1 cellular context compared by ENCODE assay signal in genomic region chr9:105024529-105024928, GRCh38.
TF ChIP-seq lines count a peak whose summit lies in the region.

No MANE protein-coding gene starts in this region.

TF ChIP-seq in GM23338, 12 proteins besides CTCF, POLR2A, EP300 and RAD21 (continued from another document):
- TF ChIP-seq REST (IDR thresholded peaks at IDR 0.05; ENCODE audit: unreplicated experiment) (no peak), POLR2AphosphoS5 (IDR thresholded peaks at IDR 0.05; ENCODE audit: low read depth) (no peak), NANOG (IDR thresholded peaks at IDR 0.05; ENCODE audit: borderline replicate concordance) (no peak)
- TF ChIP-seq, protein P1, sequence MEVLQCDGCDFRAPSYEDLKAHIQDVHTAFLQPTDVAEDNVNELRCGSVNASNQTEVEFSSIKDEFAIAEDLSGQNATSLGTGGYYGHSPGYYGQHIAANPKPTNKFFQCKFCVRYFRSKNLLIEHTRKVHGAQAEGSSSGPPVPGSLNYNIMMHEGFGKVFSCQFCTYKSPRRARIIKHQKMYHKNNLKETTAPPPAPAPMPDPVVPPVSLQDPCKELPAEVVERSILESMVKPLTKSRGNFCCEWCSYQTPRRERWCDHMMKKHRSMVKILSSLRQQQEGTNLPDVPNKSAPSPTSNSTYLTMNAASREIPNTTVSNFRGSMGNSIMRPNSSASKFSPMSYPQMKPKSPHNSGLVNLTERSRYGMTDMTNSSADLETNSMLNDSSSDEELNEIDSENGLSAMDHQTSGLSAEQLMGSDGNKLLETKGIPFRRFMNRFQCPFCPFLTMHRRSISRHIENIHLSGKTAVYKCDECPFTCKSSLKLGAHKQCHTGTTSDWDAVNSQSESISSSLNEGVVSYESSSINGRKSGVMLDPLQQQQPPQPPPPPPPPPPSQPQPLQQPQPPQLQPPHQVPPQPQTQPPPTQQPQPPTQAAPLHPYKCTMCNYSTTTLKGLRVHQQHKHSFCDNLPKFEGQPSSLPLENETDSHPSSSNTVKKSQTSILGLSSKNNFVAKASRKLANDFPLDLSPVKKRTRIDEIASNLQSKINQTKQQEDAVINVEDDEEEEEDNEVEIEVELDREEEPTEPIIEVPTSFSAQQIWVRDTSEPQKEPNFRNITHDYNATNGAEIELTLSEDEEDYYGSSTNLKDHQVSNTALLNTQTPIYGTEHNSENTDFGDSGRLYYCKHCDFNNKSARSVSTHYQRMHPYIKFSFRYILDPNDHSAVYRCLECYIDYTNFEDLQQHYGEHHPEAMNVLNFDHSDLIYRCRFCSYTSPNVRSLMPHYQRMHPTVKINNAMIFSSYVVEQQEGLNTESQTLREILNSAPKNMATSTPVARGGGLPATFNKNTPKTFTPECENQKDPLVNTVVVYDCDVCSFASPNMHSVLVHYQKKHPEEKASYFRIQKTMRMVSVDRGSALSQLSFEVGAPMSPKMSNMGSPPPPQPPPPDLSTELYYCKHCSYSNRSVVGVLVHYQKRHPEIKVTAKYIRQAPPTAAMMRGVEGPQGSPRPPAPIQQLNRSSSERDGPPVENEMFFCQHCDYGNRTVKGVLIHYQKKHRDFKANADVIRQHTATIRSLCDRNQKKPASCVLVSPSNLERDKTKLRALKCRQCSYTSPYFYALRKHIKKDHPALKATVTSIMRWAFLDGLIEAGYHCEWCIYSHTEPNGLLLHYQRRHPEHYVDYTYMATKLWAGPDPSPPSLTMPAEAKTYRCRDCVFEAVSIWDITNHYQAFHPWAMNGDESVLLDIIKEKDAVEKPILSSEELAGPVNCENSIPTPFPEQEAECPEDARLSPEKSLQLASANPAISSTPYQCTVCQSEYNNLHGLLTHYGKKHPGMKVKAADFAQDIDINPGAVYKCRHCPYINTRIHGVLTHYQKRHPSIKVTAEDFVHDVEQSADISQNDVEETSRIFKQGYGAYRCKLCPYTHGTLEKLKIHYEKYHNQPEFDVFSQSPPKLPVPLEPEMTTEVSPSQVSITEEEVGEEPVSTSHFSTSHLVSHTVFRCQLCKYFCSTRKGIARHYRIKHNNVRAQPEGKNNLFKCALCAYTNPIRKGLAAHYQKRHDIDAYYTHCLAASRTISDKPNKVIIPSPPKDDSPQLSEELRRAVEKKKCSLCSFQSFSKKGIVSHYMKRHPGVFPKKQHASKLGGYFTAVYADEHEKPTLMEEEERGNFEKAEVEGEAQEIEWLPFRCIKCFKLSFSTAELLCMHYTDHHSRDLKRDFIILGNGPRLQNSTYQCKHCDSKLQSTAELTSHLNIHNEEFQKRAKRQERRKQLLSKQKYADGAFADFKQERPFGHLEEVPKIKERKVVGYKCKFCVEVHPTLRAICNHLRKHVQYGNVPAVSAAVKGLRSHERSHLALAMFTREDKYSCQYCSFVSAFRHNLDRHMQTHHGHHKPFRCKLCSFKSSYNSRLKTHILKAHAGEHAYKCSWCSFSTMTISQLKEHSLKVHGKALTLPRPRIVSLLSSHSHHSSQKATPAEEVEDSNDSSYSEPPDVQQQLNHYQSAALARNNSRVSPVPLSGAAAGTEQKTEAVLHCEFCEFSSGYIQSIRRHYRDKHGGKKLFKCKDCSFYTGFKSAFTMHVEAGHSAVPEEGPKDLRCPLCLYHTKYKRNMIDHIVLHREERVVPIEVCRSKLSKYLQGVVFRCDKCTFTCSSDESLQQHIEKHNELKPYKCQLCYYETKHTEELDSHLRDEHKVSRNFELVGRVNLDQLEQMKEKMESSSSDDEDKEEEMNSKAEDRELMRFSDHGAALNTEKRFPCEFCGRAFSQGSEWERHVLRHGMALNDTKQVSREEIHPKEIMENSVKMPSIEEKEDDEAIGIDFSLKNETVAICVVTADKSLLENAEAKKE (CRISPR knock-in tag; IDR thresholded peaks at IDR 0.05), result no peak
